ENCODE assay signal across 22 cellular contexts in the genomic region with DNA sequence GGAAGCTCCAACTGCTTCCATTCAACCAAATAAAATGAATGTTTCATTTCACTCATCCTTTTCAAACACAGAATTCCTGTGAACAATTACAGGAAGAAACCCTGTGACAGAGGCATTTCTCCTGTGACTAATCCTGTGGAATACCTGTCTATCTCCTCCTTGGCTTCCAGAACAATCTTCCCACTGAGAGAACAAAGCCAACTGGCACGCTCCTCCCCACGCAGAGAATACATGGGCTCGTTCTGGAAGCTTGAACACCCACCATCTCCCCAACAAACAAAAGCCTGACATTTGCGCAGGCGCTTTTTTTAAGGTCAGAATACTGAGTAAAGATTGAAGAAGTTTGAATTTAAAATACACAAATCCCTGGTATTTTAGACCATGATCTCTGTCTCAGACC.
DNase-seq lines count a peak whose midpoint lies in the region; ATAC-seq and TF ChIP-seq lines count a peak whose summit lies in the region.
"Had no signal": no experiment of that assay in that cellular context is flagged by ENCODE, and none has a peak within 500 bp of the region (broad histone marks: within the 10 kb centered on the region; RNA-seq: fewer than 3 reads in every experiment).

No MANE protein-coding gene starts in this region.

- H3K4me2 ChIP-seq in PC-3 (ENCODE audit: low read length): no peak overlapping the region

- 60 to 81% methylated on average over 3 to 5 of the region's 5 CpGs for WGBS in transverse colon (ENCODE audit: low coverage in 1 of 2), 2 donors

- no peak for TF ChIP-seq POLR2A in transverse colon (IDR thresholded peaks at IDR 0.05)

- no peak for TF ChIP-seq CTCF in PC-3 (conservative IDR thresholded peaks at IDR 0.05; ENCODE audit: low read depth, low read length)
- TF ChIP-seq CTCF in epithelial cell of esophagus (IDR thresholded peaks at IDR 0.05; ENCODE audit: insufficient read depth, low read depth, low read length, missing control alignments): no peak
- TF ChIP-seq CTCF in transverse colon (IDR thresholded peaks at IDR 0.05): no peak

- H3K4me3 ChIP-seq in PC-3 (ENCODE audit: low read length) (no peak overlapping the region), epithelial cell of esophagus (ENCODE audit: low read length) (no peak overlapping the region), transverse colon (no peak overlapping the region)
- H3K4me3 ChIP-seq: GM23248, Peyer's patch had no signal

- H3F3A ChIP-seq in PC-3 (ENCODE audit: low read length, unreplicated experiment): no peaks in the 10 kb centered on the region

- no peaks in the 10 kb centered on the region for H3K9me2 ChIP-seq in PC-3 (replicated peaks; ENCODE audit: low read length)

- in situ Hi-C loops in transverse colon (cut with MboI; ENCODE audit: low pct_ligation_motif_present in 1 of 4, low pct_unique_long_range_greater_than_20kb in 1 of 4, low sequenced_read_pairs in 3 of 4): no loop called here

- no peaks in the 10 kb centered on the region for H3K4me1 ChIP-seq in PC-3 (ENCODE audit: insufficient read depth, low read length)
- H3K4me1 ChIP-seq in transverse colon: no peaks in the 10 kb centered on the region
- H3K4me1 ChIP-seq: Peyer's patch had no signal

- CTCF ChIA-PET in PC-3 (lab: Charles Lee): no interaction called here

- no peaks in the 10 kb centered on the region for H3K79me2 ChIP-seq in PC-3 (ENCODE audit: low read length)

- BruUV-seq in PC-3 (replicated peaks; lab: Mats Ljungman, UMichigan): no TSS peak

- no peak for ATAC-seq in PC-3
- no peak for ATAC-seq in HG03457 (IDR thresholded peaks at IDR 0.05; ENCODE audit: unreplicated experiment)

- H3K9ac ChIP-seq in PC-3 (ENCODE audit: low read length): no peak overlapping the region
- H3K9ac ChIP-seq: GM23248 had no signal

- H3K27me3 ChIP-seq in PC-3 (ENCODE audit: low read length) (no peaks in the 10 kb centered on the region), transverse colon (no peaks in the 10 kb centered on the region)
- H3K27me3 ChIP-seq: Peyer's patch had no signal

- no peak overlapping the region for H3K27ac ChIP-seq in PC-3 (ENCODE audit: low read length)
- H3K27ac ChIP-seq in transverse colon: no peak overlapping the region
- H3K27ac ChIP-seq: GM23248, Peyer's patch had no signal

- TF ChIP-seq EP300 in transverse colon (IDR thresholded peaks at IDR 0.05; ENCODE audit: low read depth): no peak

- H2AFZ ChIP-seq in PC-3 (ENCODE audit: low read length): no peak overlapping the region
- H2AFZ ChIP-seq: GM23248 had no signal

- H3K9me3 ChIP-seq in PC-3 (ENCODE audit: low read length) (no peaks in the 10 kb centered on the region), transverse colon (no peaks in the 10 kb centered on the region)
- H3K9me3 ChIP-seq: Peyer's patch had no signal

- no peaks in the 10 kb centered on the region for H4K20me1 ChIP-seq in PC-3 (ENCODE audit: low read length)

- POLR2A ChIA-PET in PC-3 (lab: Charles Lee; ENCODE audit: unreplicated experiment): no interaction called here

- DNase-seq in PC-3 (peak; percentile 25), epithelial cell of esophagus (ENCODE audit: low read depth) (peak; percentile 29), mucosa of gallbladder (ENCODE audit: low spot score) (peak; percentile 4), renal cortical epithelial cell (ENCODE audit: low read depth) (peak; percentile 58), transverse colon (no peak), NCI-H226 (no peak)
- DNase-seq: 8988T; ACHN; CD4-positive, CD25-positive, alpha-beta regulatory T cell; DMS153; GM23248; H7; Kasumi-1; NCI-H1092 treated with DMSO at 0.1 percent for 48 hours; NCI-H1436; NCI-H187 treated with DMSO at 0.1 percent for 48 hours; NCI-H2107; NCI-H446 treated with DMSO at 0.1 percent for 48 hours; NCI-H526; Peyer's patch; SHP77 treated with DMSO at 0.1 percent for 48 hours had no signal

- intact Hi-C loops in PC-3 (cut with micrococcal nuclease) (no loop called here), transverse colon (cut with DNase I; ENCODE audit: low total_unique reads) (no loop called here)

- H3K36me3 ChIP-seq in PC-3 (ENCODE audit: low read depth, low read length): no peaks in the 10 kb centered on the region
- no peaks in the 10 kb centered on the region for H3K36me3 ChIP-seq in transverse colon
- H3K36me3 ChIP-seq: Peyer's patch had no signal

Comparison
In these comparisons a context has a peak if more than half of its experiments do, and no peak if none do; other contexts are left out.
1. DNase-seq: peak in PC-3 (single experiment), epithelial cell of esophagus (single experiment), mucosa of gallbladder (single experiment) and renal cortical epithelial cell (single experiment); none in transverse colon (single experiment) and NCI-H226 (single experiment).